In genomic region chr19:30324982-30325381, GRCh38 we compare ENCODE assay signal across 27 cellular contexts. TPM values are rescaled to one million over a fixed set of nuclear protein-coding genes. Genes with fewer than 3 reads are reported as not detected.
"Had no signal": no experiment of that assay in that cellular context is flagged by ENCODE, and none has a peak within 500 bp of the region (broad histone marks: within the 10 kb centered on the region; RNA-seq: fewer than 3 reads in every experiment).

No MANE protein-coding gene starts in this region.

- H3K36me3 ChIP-seq: left lung, lower lobe of right lung, neural progenitor cell, pancreas, prostate gland, spleen, thyroid gland, transverse colon, upper lobe of left lung, vagina had no signal

- H3K27ac ChIP-seq: left lung, lower lobe of right lung, neural progenitor cell, pancreas, prostate gland, spleen, testis, thyroid gland, transverse colon, upper lobe of left lung, vagina had no signal

- H3K9ac ChIP-seq: neural progenitor cell had no signal

- H3K4me3 ChIP-seq: left lung, lower lobe of right lung, neural progenitor cell, pancreas, prostate gland, spleen, testis, thyroid gland, transverse colon, upper lobe of left lung, vagina had no signal

- H3K27ac Mint-ChIP-seq: mesothelial cell of epicardium; naive B cell; natural killer cell; nephron progenitor cell; neural progenitor cell; stimulated activated effector memory CD8-positive, alpha-beta T cell treated with anti-CD3 and anti-CD28 coated beads, Interleukin-12 subunit alpha, Interleukin-12 subunit beta, amount 100 ng/mL, for 72 hours; stimulated activated naive CD8-positive, alpha-beta T cell treated with anti-CD3 and anti-CD28 coated beads, Interleukin-15, Interleukin-2, amounts not matched to agents 100 ng/mL and 50 ng/mL, for 24 hours had no signal

- H3K4me3 Mint-ChIP-seq: mesothelial cell of epicardium; natural killer cell; nephron progenitor cell; neural progenitor cell; stimulated activated effector memory CD8-positive, alpha-beta T cell treated with anti-CD3 and anti-CD28 coated beads, Interleukin-12 subunit alpha, Interleukin-12 subunit beta, amount 100 ng/mL, for 72 hours; stimulated activated naive CD8-positive, alpha-beta T cell treated with anti-CD3 and anti-CD28 coated beads, Interleukin-15, Interleukin-2, amounts not matched to agents 100 ng/mL and 50 ng/mL, for 24 hours had no signal

- H3K4me1 Mint-ChIP-seq: naive B cell; natural killer cell; nephron progenitor cell; stimulated activated effector memory CD8-positive, alpha-beta T cell treated with anti-CD3 and anti-CD28 coated beads, Interleukin-12 subunit alpha, Interleukin-12 subunit beta, amount 100 ng/mL, for 72 hours had no signal

- H3K9me3 Mint-ChIP-seq: mesothelial cell of epicardium, nephron progenitor cell, neural progenitor cell had no signal

- H2AFZ ChIP-seq: neural progenitor cell had no signal

- H3K9me3 ChIP-seq: left lung, lower lobe of right lung, pancreas, prostate gland, spleen, testis, thyroid gland, transverse colon, upper lobe of left lung, vagina had no signal

- DNase-seq: hypothalamus; islet precursor cell; left lung; lower lobe of right lung; mammary epithelial cell; mesenchymal stem cell; naive B cell; natural killer cell; nephron progenitor cell; pancreas; retina; right cardiac atrium; small intestine; spleen; stimulated activated CD4-positive, alpha-beta T cell treated with anti-CD3 and anti-CD28 coated beads, Interleukin-4, amount 100 ng/mL, for 24 hours; stimulated activated naive CD4-positive, alpha-beta T cell; testis; transverse colon; upper lobe of left lung had no signal

- H3K36me3 Mint-ChIP-seq: mesothelial cell of epicardium; naive B cell; natural killer cell; stimulated activated effector memory CD8-positive, alpha-beta T cell treated with anti-CD3 and anti-CD28 coated beads, Interleukin-12 subunit alpha, Interleukin-12 subunit beta, amount 100 ng/mL, for 72 hours had no signal

- H3K4me2 ChIP-seq: neural progenitor cell had no signal

- H3K27me3 ChIP-seq: neural progenitor cell, spleen, testis, thyroid gland, transverse colon, upper lobe of left lung, vagina had no signal

- H3K4me1 ChIP-seq: left lung, lower lobe of right lung, pancreas, prostate gland, testis, upper lobe of left lung had no signal

RNA-seq across cellular contexts. Expression of gene ZNF536, which starts 47.2 kb away (rescaled TPM):
- total RNA-seq: mammary epithelial cell, mononuclear cell, natural killer cell had no signal
- polyA plus RNA-seq: mammary epithelial cell had no signal
